ENCODE assay signal across 8 cellular contexts in genomic region chr9:77176686-77177142, GRCh38. TPM values are rescaled to one million over a fixed set of nuclear protein-coding genes. Genes with fewer than 3 reads are reported as not detected.
DNase-seq lines count a peak whose midpoint lies in the region; TF ChIP-seq lines count a peak whose summit lies in the region.

No MANE protein-coding gene starts in this region.

- peak overlapping the region; percentile 96 for H3K27ac ChIP-seq in VCaP
- peak overlapping the region; percentile 20 for H3K27ac ChIP-seq in hepatocyte
- no peak overlapping the region for H3K27ac ChIP-seq in smooth muscle cell (ENCODE audit: low read depth)

- H3K4me2 ChIP-seq in hepatocyte: peak overlapping the region; percentile 67
- peak overlapping the region; percentile 99 for H3K4me2 ChIP-seq in smooth muscle cell

- in situ Hi-C loops in ACHN (cut with HindIII; ENCODE audit: low pct_ligation_motif_present, low pct_unique_long_range_greater_than_20kb, low sequenced_read_pairs): no loop called here

- H3K9me2 ChIP-seq in hepatocyte (replicated peaks; ENCODE audit: insufficient read depth): no peaks in the 10 kb centered on the region

- H3K4me1 ChIP-seq in hepatocyte (ENCODE audit: insufficient read depth) (peaks cover 4% of the 10 kb centered on the region), smooth muscle cell (ENCODE audit: low read depth) (peaks cover 9% of the 10 kb centered on the region)

- no peak for TF ChIP-seq CTCF in VCaP (conservative IDR thresholded peaks at IDR 0.05)
- no peak for TF ChIP-seq CTCF in hepatocyte (IDR thresholded peaks at IDR 0.05; ENCODE audit: poor library complexity)
- no peak for TF ChIP-seq CTCF in smooth muscle cell (IDR thresholded peaks at IDR 0.05; ENCODE audit: borderline replicate concordance, insufficient read depth, poor library complexity, severe bottlenecking)

- WGBS in hepatocyte (ENCODE audit: low lambda C conversion rate, missing lambda C conversion rate): under 1% methylated on average over 10 of the region's 10 CpGs
- WGBS in smooth muscle cell (ENCODE audit: low lambda C conversion rate): 3% methylated on average over 10 of the region's 10 CpGs

- no peaks in the 10 kb centered on the region for H4K20me1 ChIP-seq in hepatocyte (ENCODE audit: insufficient read depth, poor library complexity, severe bottlenecking)
- H4K20me1 ChIP-seq in smooth muscle cell (ENCODE audit: low read depth): no peaks in the 10 kb centered on the region

- H3K27me3 ChIP-seq in hepatocyte (no peaks in the 10 kb centered on the region), smooth muscle cell (ENCODE audit: low read depth) (no peaks in the 10 kb centered on the region)

- H3K9me3 ChIP-seq in hepatocyte (ENCODE audit: low read depth) (no peaks in the 10 kb centered on the region), smooth muscle cell (replicated peaks; ENCODE audit: low read depth) (no peaks in the 10 kb centered on the region)

- peak; percentile 89 for DNase-seq in DMS153 treated with DMSO at 0.1 percent for 48 hours (lab: John Stamatoyannopoulos, UW; ENCODE audit: unreplicated experiment)
- no peak for DNase-seq in DMS153 (lab: John Stamatoyannopoulos, UW)
- DNase-seq in hepatocyte (ENCODE audit: low spot score): no peak
- no peak for DNase-seq in smooth muscle cell (lab: John Stamatoyannopoulos, UW; ENCODE audit: unreplicated experiment)
- DNase-seq in mucosa of gallbladder (ENCODE audit: low spot score): no peak
- no peak for DNase-seq in ACHN
- DNase-seq in KG1 (lab: John Stamatoyannopoulos, UW): no peak

- peak overlapping the region; percentile 26 for H3K9ac ChIP-seq in smooth muscle cell (ENCODE audit: low read depth)

- peaks cover 9% of the 10 kb centered on the region for H3F3A ChIP-seq in smooth muscle cell (ENCODE audit: low read depth)

- peaks cover 31% of the 10 kb centered on the region for H3K79me2 ChIP-seq in hepatocyte
- H3K79me2 ChIP-seq in smooth muscle cell (ENCODE audit: low read depth): peaks cover 19% of the 10 kb centered on the region

- H3K4me3 ChIP-seq in hepatocyte: peak overlapping the region; percentile 40
- H3K4me3 ChIP-seq in smooth muscle cell: peak overlapping the region; percentile 94

- H3K36me3 ChIP-seq in hepatocyte (replicated peaks; ENCODE audit: insufficient read depth, low read depth) (no peaks in the 10 kb centered on the region), smooth muscle cell (ENCODE audit: low read depth) (no peaks in the 10 kb centered on the region)

- H2AFZ ChIP-seq in hepatocyte (peak overlapping the region; percentile 37), smooth muscle cell (ENCODE audit: low read depth) (peak overlapping the region; percentile 97)

RNA-seq across cellular contexts. Expression of gene VPS13A, which starts 0.6 kb away (rescaled TPM):
- total RNA-seq in hepatocyte (64.1 and 65.6 TPM in 2 replicates), smooth muscle cell (17.0 and 17.6 TPM in 2 replicates), mucosa of gallbladder (83.3 TPM)
- polyA plus RNA-seq in hepatocyte (13.2 and 19.3 TPM in 2 replicates), smooth muscle cell (1.6 and 5.2 TPM in 2 replicates)
